1 cellular context compared by ENCODE assay signal in genomic region chr6:83920017-83920416, GRCh38.
TF ChIP-seq lines count a peak whose summit lies in the region.

No MANE protein-coding gene starts in this region.

TF ChIP-seq in IMR-90, 13 proteins besides CTCF, POLR2A, EP300 and RAD21:
- TF ChIP-seq FOS (IDR thresholded peaks at IDR 0.05; ENCODE audit: low read depth, low read length), result no peak
- TF ChIP-seq ELK1 (IDR thresholded peaks at IDR 0.05; ENCODE audit: borderline replicate concordance, low read depth, low read length), result no peak
- TF ChIP-seq RCOR1 (IDR thresholded peaks at IDR 0.05; ENCODE audit: insufficient replicate concordance, low read length), result no peak
- TF ChIP-seq NFE2L2 (IDR thresholded peaks at IDR 0.05; ENCODE audit: low read depth, low read length), result no peak
- no peak for TF ChIP-seq MAFK (IDR thresholded peaks at IDR 0.05; ENCODE audit: low read depth, low read length)
- TF ChIP-seq USF2 (IDR thresholded peaks at IDR 0.05; ENCODE audit: low read depth, low read length), result no peak
- no peak for TF ChIP-seq MXI1 (IDR thresholded peaks at IDR 0.05; ENCODE audit: borderline replicate concordance, low read depth, low read length)
- no peak for TF ChIP-seq CHD1 (IDR thresholded peaks at IDR 0.05; ENCODE audit: low read depth, low read length)
- TF ChIP-seq MAZ (IDR thresholded peaks at IDR 0.05; ENCODE audit: borderline replicate concordance, low read depth, low read length), result no peak
